In genomic region chr21:15252437-15252836, GRCh38 we compare ENCODE assay signal across 24 cellular contexts.
A peak's percentile ranks its signal among the peaks of the same experiment; 100 is the strongest.
DNase-seq lines count a peak whose midpoint lies in the region; ATAC-seq, FAIRE-seq and TF ChIP-seq lines count a peak whose summit lies in the region.
"Had no signal": no experiment of that assay in that cellular context is flagged by ENCODE, and none has a peak within 500 bp of the region (broad histone marks: within the 10 kb centered on the region; RNA-seq: fewer than 3 reads in every experiment).

No MANE protein-coding gene starts in this region.

- no peaks in the 10 kb centered on the region for H3K9me1 ChIP-seq in K562 (ENCODE audit: control insufficient read depth, insufficient read depth, low read length)

- WGBS in K562 (ENCODE audit: insufficient coverage, low coverage, missing lambda C conversion rate): 10% methylated on average over 3 of the region's 3 CpGs
- WGBS in pancreas, 2 donors: 69 to 70% methylated on average over 3 of the region's 3 CpGs

- H3K27me3 ChIP-seq in K562 (ENCODE audit: control insufficient read depth in 2 of 2, insufficient read depth in 2 of 2, low read length in 2 of 2): no peaks in the 10 kb centered on the region
- no peaks in the 10 kb centered on the region for H3K27me3 ChIP-seq in pancreas
- H3K27me3 ChIP-seq: MG63 had no signal

- peaks cover 24% of the 10 kb centered on the region for H3K4me1 Mint-ChIP-seq in HFFc6 (ENCODE audit: low read depth)
- H3K4me1 Mint-ChIP-seq: CD8-positive, alpha-beta memory T cell had no signal

- H3K27me3 Mint-ChIP-seq in HFFc6 (ENCODE audit: insufficient read depth): no peaks in the 10 kb centered on the region; the same call in 1 of the 2 replicates

- no peak overlapping the region for H3K9ac ChIP-seq in K562 (ENCODE audit: insufficient read depth in 1 of 2, low read depth in 2 of 2, low read length in 2 of 2)
- H3K9ac ChIP-seq: GM23248 had no signal

- no peaks in the 10 kb centered on the region for H3K79me2 ChIP-seq in K562 (ENCODE audit: control insufficient read depth, insufficient read depth, low read length)

- no peak overlapping the region for H3K4me3 Mint-ChIP-seq in HFFc6
- H3K4me3 Mint-ChIP-seq: CD8-positive, alpha-beta memory T cell had no signal

- H3K4me3 ChIP-seq in K562 (no peak overlapping the region), pancreas (no peak overlapping the region)
- H3K4me3 ChIP-seq: GM12878, GM23248, MG63 had no signal

- CTCF ChIA-PET in K562 (lab: Yijun Ruan, JAX; ENCODE audit: low intra/inter-chr PET ratio): no interaction called here

- no peaks in the 10 kb centered on the region for H3K9me3 Mint-ChIP-seq in HFFc6
- H3K9me3 Mint-ChIP-seq: CD8-positive, alpha-beta memory T cell had no signal

- no peak for TF ChIP-seq RAD21 in K562 (CRISPR knock-in tag; conservative IDR thresholded peaks at IDR 0.05 in 1 of 2, IDR thresholded peaks at IDR 0.05 in 1 of 2)

- intact Hi-C loops in K562 (cut with micrococcal nuclease): no loop called here
- intact Hi-C loops in pancreas (cut with DNase I): no loop called here

- no peaks in the 10 kb centered on the region for H4K20me1 ChIP-seq in K562 (replicated peaks; ENCODE audit: control insufficient read depth, insufficient read depth, low read length)

- no TSS peak for BruUV-seq in K562 (replicated peaks; lab: Mats Ljungman, UMichigan)

- H3K27ac ChIP-seq in K562 (ENCODE audit: extremely low read depth, low read depth, low read length): no peak overlapping the region
- no peak overlapping the region for H3K27ac ChIP-seq in pancreas
- H3K27ac ChIP-seq: GM23248 had no signal

- no peaks in the 10 kb centered on the region for H3K36me3 ChIP-seq in K562 (ENCODE audit: control insufficient read depth, insufficient read depth, low read length)
- no peaks in the 10 kb centered on the region for H3K36me3 ChIP-seq in pancreas
- H3K36me3 ChIP-seq: MG63 had no signal

- no peak for TF ChIP-seq POLR2A in K562 (conservative IDR thresholded peaks at IDR 0.05)
- no peak for TF ChIP-seq POLR2A in GM12892 (IDR thresholded peaks at IDR 0.05; ENCODE audit: low read depth, low read length)

- FAIRE-seq in K562 (lab: Jason Lieb, UNC) (no peak), GM12892 (lab: Jason Lieb, UNC) (no peak), pancreas (lab: Jason Lieb, UNC) (no peak)
- FAIRE-seq: D721Med, G401.6, GM12878, HepG2, RCC 7860 had no signal

- H3K9me3 ChIP-seq in K562 (replicated peaks; ENCODE audit: control insufficient read depth, insufficient read depth, low read depth, low read length): no peaks in the 10 kb centered on the region
- H3K9me3 ChIP-seq in pancreas: no peaks in the 10 kb centered on the region
- H3K9me3 ChIP-seq: MG63 had no signal

- no peak overlapping the region for H3K4me2 ChIP-seq in K562 (ENCODE audit: insufficient read depth, low read length)

- ATAC-seq in K562: no peak
- no peak for ATAC-seq in pancreas
- ATAC-seq: GM12878, HepG2, SK-N-SH treated with all-trans-retinoic acid at 6 μM for 48 hours had no signal

- H3K4me1 ChIP-seq in K562 (replicated peaks in 1 of 2; ENCODE audit: control insufficient read depth in 2 of 2, insufficient read depth in 2 of 2, low read length in 2 of 2): peaks cover 0 to 7% of the 10 kb centered on the region in 2 experiments; a peak in 2 of 5 replicates
- no peaks in the 10 kb centered on the region for H3K4me1 ChIP-seq in pancreas

- no peak for TF ChIP-seq CTCF in K562 (IDR thresholded peaks at IDR 0.05 in 2 of 3, conservative IDR thresholded peaks at IDR 0.05 in 1 of 3; ENCODE audit: insufficient read depth in 2 of 3, low read depth in 1 of 3, low read length in 3 of 3)
- no peak for TF ChIP-seq CTCF in HFFc6 (IDR thresholded peaks at IDR 0.05)
- no peak for TF ChIP-seq CTCF in pancreas (IDR thresholded peaks at IDR 0.05)

- no peak overlapping the region for H3K27ac Mint-ChIP-seq in HFFc6
- H3K27ac Mint-ChIP-seq: CD8-positive, alpha-beta memory T cell had no signal

- no peaks in the 10 kb centered on the region for H3K36me3 Mint-ChIP-seq in HFFc6 (ENCODE audit: low read depth)
- H3K36me3 Mint-ChIP-seq: CD8-positive, alpha-beta memory T cell had no signal

- H2AFZ ChIP-seq in K562 (ENCODE audit: low read depth, low read length): peak overlapping the region; percentile 52
- H2AFZ ChIP-seq: GM23248 had no signal

- TF ChIP-seq EP300 in K562 (IDR thresholded peaks at IDR 0.05; ENCODE audit: low read length): no peak

- POLR2A ChIA-PET in K562 (lab: Yijun Ruan, JAX): interaction anchor here (0.6 kb wide), 1 partner anchor 290 kb away, joined by 3 read pairs; no protein-coding TSS in a partner anchor

- in situ Hi-C loops in K562 (cut with MboI): no loop called here

- peak; percentile 43 for DNase-seq in SKM-1 treated with dmso at 0.1 percent for 144 hours (lab: John Stamatoyannopoulos, UW; ENCODE audit: unreplicated experiment)
- DNase-seq in SKM-1 (lab: John Stamatoyannopoulos, UW; ENCODE audit: unreplicated experiment): no peak
- peak; percentile 10 for DNase-seq in NOMO-1 treated with DMSO at 0.1 percent for 48 hours (lab: John Stamatoyannopoulos, UW; ENCODE audit: unreplicated experiment)
- no peak for DNase-seq in K562 (ENCODE audit: extremely low read depth in 1 of 4, low spot score in 3 of 4)
- no peak for DNase-seq in HFFc6
- no peak for DNase-seq in GM12892 (ENCODE audit: insufficient read length)
- no peak for DNase-seq in activated T-cell treated with anti-CD3 and anti-CD28 coated beads for 4 hours
- no peak for DNase-seq in pancreas
- DNase-seq: CD8-positive, alpha-beta memory T cell; DMS79 treated with DMSO at 0.1 percent for 48 hours; GM23248; HCEC 1CT; MG63; NCI-H1417; NCI-H187 treated with DMSO at 0.1 percent for 48 hours; NCI-H2171; NCI-H446 treated with DMSO at 0.1 percent for 48 hours; Right ventricle myocardium superior had no signal

TF ChIP-seq in K562, 482 proteins besides CTCF, POLR2A, EP300 and RAD21:
- TF ChIP-seq RFX7 (CRISPR knock-in tag; IDR thresholded peaks at IDR 0.05): no peak
- TF ChIP-seq SPI1 (IDR thresholded peaks at IDR 0.05; ENCODE audit: borderline replicate concordance, low read depth, low read length): peak; percentile 82; the same call in 1 of the 2 replicates

Comparison
In these comparisons a context has a peak if more than half of its experiments do, and no peak if none do; other contexts are left out.
1. DNase-seq: peak in SKM-1 treated with dmso at 0.1 percent for 144 hours (single experiment) and NOMO-1 treated with DMSO at 0.1 percent for 48 hours (single experiment); none in SKM-1 (single experiment), K562 (0 of 4), HFFc6 (single experiment), GM12892 (single experiment), activated T-cell treated with anti-CD3 and anti-CD28 coated beads for 4 hours (single experiment) and pancreas (0 of 6).